10 cellular contexts compared by ENCODE assay signal in the genomic region with DNA sequence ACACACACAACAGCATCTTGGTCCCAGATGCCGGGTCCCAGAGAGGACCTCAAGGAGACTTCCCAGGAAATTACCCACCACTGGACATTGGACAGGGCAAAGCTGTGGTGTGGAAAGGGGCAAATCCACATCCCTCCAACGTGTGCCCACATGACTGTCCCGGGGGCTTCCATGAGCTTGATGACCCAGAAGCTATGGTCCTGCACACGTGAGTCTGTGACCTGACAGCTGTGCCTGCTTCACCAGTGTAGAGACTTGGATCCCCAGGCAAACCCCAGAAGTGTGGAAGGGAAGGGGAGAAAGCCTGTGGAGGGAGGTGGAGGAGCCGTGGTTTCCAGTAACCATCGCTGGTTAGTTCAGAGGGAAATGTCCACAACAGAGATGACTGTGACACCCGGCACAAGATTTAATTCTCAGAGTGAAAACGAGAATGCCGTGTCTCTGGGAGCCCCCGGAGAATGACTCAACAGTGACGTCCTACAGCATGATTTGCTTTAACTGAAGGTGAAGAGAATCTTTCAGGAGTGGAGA. TPM values are rescaled to one million over a fixed set of nuclear protein-coding genes. Genes with fewer than 3 reads are reported as not detected.
DNase-seq lines count a peak whose midpoint lies in the region; ATAC-seq and TF ChIP-seq lines count a peak whose summit lies in the region.
"Had no signal": no experiment of that assay in that cellular context is flagged by ENCODE, and none has a peak within 500 bp of the region (broad histone marks: within the 10 kb centered on the region; RNA-seq: fewer than 3 reads in every experiment).

No MANE protein-coding gene starts in this region.

- intact Hi-C loops in activated B cell treated with CpG ODN at 0.5 μM for 24 hours (cut with micrococcal nuclease) = loop anchor here (1.0 to 5.0 kb wide), 2 partner anchors 30 to 42 kb away; no protein-coding TSS in a partner anchor

- H3K9me3 Mint-ChIP-seq in activated B cell treated with CpG ODN at 0.5 μM for 24 hours = no peaks in the 10 kb centered on the region
- no peaks in the 10 kb centered on the region for H3K9me3 Mint-ChIP-seq in stimulated activated naive B cell treated with anti-CD40 and anti-IgM and Interleukin-4, amounts not matched to agents 10 μg/mL and 1 μg/mL and 100 μg/mL, for 72 hours
- no peaks in the 10 kb centered on the region for H3K9me3 Mint-ChIP-seq in naive thymus-derived CD8-positive, alpha-beta T cell
- H3K9me3 Mint-ChIP-seq: nephron had no signal

- H3K27me3 Mint-ChIP-seq in activated B cell treated with CpG ODN at 0.5 μM for 24 hours = peaks cover 11% of the 10 kb centered on the region
- H3K27me3 Mint-ChIP-seq in stimulated activated naive B cell treated with anti-CD40 and anti-IgM and Interleukin-4, amounts not matched to agents 10 μg/mL and 1 μg/mL and 100 μg/mL, for 72 hours = peaks cover 15 to 31% of the 10 kb centered on the region in 2 donors
- H3K27me3 Mint-ChIP-seq in naive thymus-derived CD8-positive, alpha-beta T cell = peaks cover 0 to 1% (median 0%) of the 10 kb centered on the region in 5 donors

- no peaks in the 10 kb centered on the region for H3K36me3 Mint-ChIP-seq in activated B cell treated with CpG ODN at 0.5 μM for 24 hours (ENCODE audit: low read depth)
- no peaks in the 10 kb centered on the region for H3K36me3 Mint-ChIP-seq in stimulated activated naive B cell treated with anti-CD40 and anti-IgM and Interleukin-4, amounts not matched to agents 10 μg/mL and 1 μg/mL and 100 μg/mL, for 72 hours
- no peaks in the 10 kb centered on the region for H3K36me3 Mint-ChIP-seq in naive thymus-derived CD8-positive, alpha-beta T cell

- CTCF ChIA-PET in activated B cell treated with CpG ODN at 0.5 μM for 24 hours (lab: Charles Lee) = no interaction called here

- POLR2A ChIA-PET in activated B cell treated with CpG ODN at 0.5 μM for 24 hours (lab: Charles Lee) = interaction anchor here (0.6 kb wide), 1 partner anchor 30 kb away, joined by 6 read pairs; no protein-coding TSS in a partner anchor
- POLR2A ChIA-PET in naive thymus-derived CD8-positive, alpha-beta T cell (lab: Charles Lee) = no interaction called here

- H3K27ac Mint-ChIP-seq in activated B cell treated with CpG ODN at 0.5 μM for 24 hours = peak overlapping the region; percentile 80
- H3K27ac Mint-ChIP-seq in stimulated activated naive B cell treated with anti-CD40 and anti-IgM and Interleukin-4, amounts not matched to agents 10 μg/mL and 1 μg/mL and 100 μg/mL, for 72 hours = peak overlapping the region; percentile 85
- no peak overlapping the region for H3K27ac Mint-ChIP-seq in naive thymus-derived CD8-positive, alpha-beta T cell
- H3K27ac Mint-ChIP-seq: nephron had no signal

- peaks cover 21% of the 10 kb centered on the region for H3K4me1 Mint-ChIP-seq in activated B cell treated with CpG ODN at 0.5 μM for 24 hours
- peaks cover 12 to 18% of the 10 kb centered on the region in 2 donors for H3K4me1 Mint-ChIP-seq in stimulated activated naive B cell treated with anti-CD40 and anti-IgM and Interleukin-4, amounts not matched to agents 10 μg/mL and 1 μg/mL and 100 μg/mL, for 72 hours
- peaks cover 8 to 19% (median 13%) of the 10 kb centered on the region in 4 donors for H3K4me1 Mint-ChIP-seq in naive thymus-derived CD8-positive, alpha-beta T cell
- H3K4me1 Mint-ChIP-seq: nephron had no signal

- ATAC-seq in HG02610 (IDR thresholded peaks at IDR 0.05; ENCODE audit: unreplicated experiment) (peak; percentile 60), activated B cell treated with CpG ODN at 0.5 μM for 24 hours (ENCODE audit: low read depth) (peak; percentile 60)
- peak; percentile 10 to 62 for ATAC-seq in stimulated activated naive B cell treated with anti-CD40 and anti-IgM and Interleukin-4, amounts not matched to agents 10 μg/mL and 1 μg/mL and 100 μg/mL, for 72 hours (replicated peaks)
- ATAC-seq in naive thymus-derived CD8-positive, alpha-beta T cell = no peak

- DNase-seq in activated naive CD4-positive, alpha-beta T cell treated with Interleukin-2 at 50 U/mL for 16 hours = peak; percentile 74
- DNase-seq in activated naive CD4-positive, alpha-beta T cell (lab: John Stamatoyannopoulos, UW) = no peak
- DNase-seq in activated B cell treated with CpG ODN at 0.5 μM for 24 hours = no peak
- no peak for DNase-seq in stimulated activated naive B cell treated with anti-CD40 and anti-IgM and Interleukin-4, amounts not matched to agents 10 μg/mL and 1 μg/mL and 100 μg/mL, for 72 hours
- DNase-seq in naive thymus-derived CD8-positive, alpha-beta T cell = no peak
- no peak for DNase-seq in inferior parietal cortex (ENCODE audit: extremely low spot score)
- no peak for DNase-seq in RKO (ENCODE audit: low spot score)

- no peak for TF ChIP-seq CTCF in activated B cell treated with CpG ODN at 0.5 μM for 24 hours (IDR thresholded peaks at IDR 0.05)

- peak overlapping the region; percentile 70 for H3K4me3 Mint-ChIP-seq in activated B cell treated with CpG ODN at 0.5 μM for 24 hours
- peak overlapping the region in 1 of 2 donors; percentile 49 for H3K4me3 Mint-ChIP-seq in stimulated activated naive B cell treated with anti-CD40 and anti-IgM and Interleukin-4, amounts not matched to agents 10 μg/mL and 1 μg/mL and 100 μg/mL, for 72 hours
- no peak overlapping the region for H3K4me3 Mint-ChIP-seq in naive thymus-derived CD8-positive, alpha-beta T cell
- H3K4me3 Mint-ChIP-seq: nephron had no signal

RNA-seq across cellular contexts. Expression of a gene that starts 19.1 kb away (rescaled TPM):
- total RNA-seq in activated B cell treated with CpG ODN at 0.5 μM for 24 hours = 4.5 and 6.3 TPM in 2 replicates
- total RNA-seq in naive thymus-derived CD8-positive, alpha-beta T cell = 10 to 100 TPM in 1 of 2 experiments, 1 to 10 TPM in 1; 8.9 to 10.4 TPM
- 1 to 10 TPM; 1.1 to 3.2 (median 3.1) TPM for polyA plus RNA-seq in naive thymus-derived CD8-positive, alpha-beta T cell
- total RNA-seq: glomerular endothelial cell had no signal

RNA-seq across cellular contexts. Expression of a gene that starts 51.7 kb away (rescaled TPM):
- total RNA-seq in activated B cell treated with CpG ODN at 0.5 μM for 24 hours = not detected in 2 replicates
- not detected for total RNA-seq in naive thymus-derived CD8-positive, alpha-beta T cell
- polyA plus RNA-seq in naive thymus-derived CD8-positive, alpha-beta T cell = not detected
- total RNA-seq: glomerular endothelial cell had no signal

Comparison
In these comparisons a context has a peak if more than half of its experiments do, and no peak if none do; other contexts are left out.
1. ATAC-seq: peak in HG02610 (single experiment), activated B cell treated with CpG ODN at 0.5 μM for 24 hours (single experiment) and stimulated activated naive B cell treated with anti-CD40 and anti-IgM and Interleukin-4, amounts not matched to agents 10 μg/mL and 1 μg/mL and 100 μg/mL, for 72 hours (2 of 2); none in naive thymus-derived CD8-positive, alpha-beta T cell (0 of 2).
2. H3K27ac Mint-ChIP-seq: peak in activated B cell treated with CpG ODN at 0.5 μM for 24 hours (single experiment) and stimulated activated naive B cell treated with anti-CD40 and anti-IgM and Interleukin-4, amounts not matched to agents 10 μg/mL and 1 μg/mL and 100 μg/mL, for 72 hours (single experiment); none in naive thymus-derived CD8-positive, alpha-beta T cell (0 of 10).